Comparison of ENCODE assay signal across 20 cellular contexts in genomic region chr5:168022761-168023160, GRCh38.
"Had no signal": no experiment of that assay in that cellular context is flagged by ENCODE, and none has a peak within 500 bp of the region (broad histone marks: within the 10 kb centered on the region; RNA-seq: fewer than 3 reads in every experiment).

No MANE protein-coding gene starts in this region.

- H3K36me3 ChIP-seq: cardiac muscle cell, esophagus muscularis mucosa, gastrocnemius medialis, thoracic aorta, upper lobe of left lung had no signal

- DNase-seq: activated CD4-positive, alpha-beta memory T cell treated with anti-CD3 and anti-CD28 coated beads, Interleukin-2, amount 10 ng/mL, durations not matched to agents 7 days and 5 days; activated CD4-positive, alpha-beta T cell treated with anti-CD3 and anti-CD28 coated beads, Interleukin-2, amount 10 ng/mL, durations not matched to agents 24 days and 14 days; activated effector memory CD4-positive, alpha-beta T cell treated with anti-CD3 and anti-CD28 coated beads, Interleukin-2, amount 50 U/mL, for 16 hours; activated naive CD4-positive, alpha-beta T cell treated with anti-CD3 and anti-CD28 coated beads, Interleukin-2, amount 10 ng/mL, durations not matched to agents 7 days and 5 days; activated naive CD8-positive, alpha-beta T cell treated with anti-CD3 and anti-CD28 coated beads, Interleukin-2, amount 50 U/mL, for 24 hours; activated T-cell treated with anti-CD3 and anti-CD28 coated beads, Interleukin-2, amount 50 U/mL, for 72 hours; gastrocnemius medialis; kidney; natural killer cell; psoas muscle; stimulated activated CD4-positive, alpha-beta T cell treated with anti-CD3 and anti-CD28 coated beads, Interleukin-4, amount 100 ng/mL, for 1 hour; stimulated activated naive CD4-positive, alpha-beta T cell had no signal

- H3K4me1 Mint-ChIP-seq: activated CD4-positive, alpha-beta memory T cell treated with anti-CD3 and anti-CD28 coated beads, Interleukin-2, amount 10 ng/mL, durations not matched to agents 7 days and 5 days; activated CD4-positive, alpha-beta T cell treated with anti-CD3 and anti-CD28 coated beads, Interleukin-2, amount 10 ng/mL, durations not matched to agents 24 days and 14 days; activated naive CD4-positive, alpha-beta T cell treated with anti-CD3 and anti-CD28 coated beads, Interleukin-2, amount 10 ng/mL, durations not matched to agents 7 days and 5 days; activated naive CD8-positive, alpha-beta T cell treated with anti-CD3 and anti-CD28 coated beads, Interleukin-2, amount 50 U/mL, for 24 hours; natural killer cell had no signal

- H3K4me3 Mint-ChIP-seq: activated CD4-positive, alpha-beta memory T cell treated with anti-CD3 and anti-CD28 coated beads, Interleukin-2, amount 10 ng/mL, durations not matched to agents 7 days and 5 days; activated CD4-positive, alpha-beta T cell treated with anti-CD3 and anti-CD28 coated beads, Interleukin-2, amount 10 ng/mL, durations not matched to agents 24 days and 14 days; activated naive CD4-positive, alpha-beta T cell treated with anti-CD3 and anti-CD28 coated beads, Interleukin-2, amount 10 ng/mL, durations not matched to agents 7 days and 5 days; activated naive CD8-positive, alpha-beta T cell treated with anti-CD3 and anti-CD28 coated beads, Interleukin-2, amount 50 U/mL, for 24 hours; activated T-cell treated with anti-CD3 and anti-CD28 coated beads, Interleukin-2, amount 50 U/mL, for 72 hours; natural killer cell had no signal

- H3K9me3 Mint-ChIP-seq: activated CD4-positive, alpha-beta memory T cell treated with anti-CD3 and anti-CD28 coated beads, Interleukin-2, amount 10 ng/mL, durations not matched to agents 7 days and 5 days; activated CD4-positive, alpha-beta T cell treated with anti-CD3 and anti-CD28 coated beads, Interleukin-2, amount 10 ng/mL, durations not matched to agents 24 days and 14 days; activated naive CD4-positive, alpha-beta T cell treated with anti-CD3 and anti-CD28 coated beads, Interleukin-2, amount 10 ng/mL, durations not matched to agents 7 days and 5 days; natural killer cell had no signal

- H3K27ac ChIP-seq: cardiac muscle cell, gastrocnemius medialis, psoas muscle, thoracic aorta, upper lobe of left lung, VCaP had no signal

- H3K27me3 ChIP-seq: cardiac muscle cell, dorsolateral prefrontal cortex, esophagus muscularis mucosa, upper lobe of left lung had no signal

- ATAC-seq: activated CD4-positive, CD25-positive, alpha-beta regulatory T cell treated with anti-CD3 and anti-CD28 coated beads, Interleukin-2, amount 50 U/mL, for 24 hours; activated naive CD8-positive, alpha-beta T cell treated with anti-CD3 and anti-CD28 coated beads, Interleukin-2, amount 50 U/mL, for 24 hours; activated T-cell treated with anti-CD3 and anti-CD28 coated beads, Interleukin-2, amount 50 U/mL, for 72 hours; gastrocnemius medialis; left lobe of liver; natural killer cell; psoas muscle had no signal

- H3K36me3 Mint-ChIP-seq: activated naive CD4-positive, alpha-beta T cell treated with anti-CD3 and anti-CD28 coated beads, Interleukin-2, amount 10 ng/mL, durations not matched to agents 7 days and 5 days; natural killer cell had no signal

- H3K27ac Mint-ChIP-seq: activated CD4-positive, alpha-beta memory T cell treated with anti-CD3 and anti-CD28 coated beads, Interleukin-2, amount 10 ng/mL, durations not matched to agents 7 days and 5 days; activated CD4-positive, alpha-beta T cell treated with anti-CD3 and anti-CD28 coated beads, Interleukin-2, amount 10 ng/mL, durations not matched to agents 24 days and 14 days; activated naive CD4-positive, alpha-beta T cell treated with anti-CD3 and anti-CD28 coated beads, Interleukin-2, amount 10 ng/mL, durations not matched to agents 7 days and 5 days; activated naive CD8-positive, alpha-beta T cell treated with anti-CD3 and anti-CD28 coated beads, Interleukin-2, amount 50 U/mL, for 24 hours; activated T-cell treated with anti-CD3 and anti-CD28 coated beads, Interleukin-2, amount 50 U/mL, for 72 hours; natural killer cell had no signal

- H3K4me3 ChIP-seq: cardiac muscle cell, esophagus muscularis mucosa, gastrocnemius medialis, psoas muscle, thoracic aorta, upper lobe of left lung had no signal

- H3K4me1 ChIP-seq: gastrocnemius medialis, psoas muscle, upper lobe of left lung had no signal

- H3K9me3 ChIP-seq: esophagus muscularis mucosa, gastrocnemius medialis, psoas muscle, thoracic aorta, upper lobe of left lung had no signal
